In genomic region chr10:97412891-97413304, GRCh38 we compare ENCODE assay signal across 10 cellular contexts. TPM values are rescaled to one million over a fixed set of nuclear protein-coding genes. Genes with fewer than 3 reads are reported as not detected.
DNase-seq lines count a peak whose midpoint lies in the region; ATAC-seq, FAIRE-seq and TF ChIP-seq lines count a peak whose summit lies in the region.
"Had no signal": no experiment of that assay in that cellular context is flagged by ENCODE, and none has a peak within 500 bp of the region (broad histone marks: within the 10 kb centered on the region; RNA-seq: fewer than 3 reads in every experiment).

No MANE protein-coding gene starts in this region.

- peak overlapping the region; percentile 97 for H3K27ac ChIP-seq in MM.1S (ENCODE audit: low read length)

- H3K79me2 ChIP-seq in MM.1S (ENCODE audit: low read length), result no peaks in the 10 kb centered on the region
- H3K79me2 ChIP-seq: parathyroid adenoma had no signal

- peak; percentile 31 for FAIRE-seq in GM18507 (lab: Jason Lieb, UNC)

- H2AFZ ChIP-seq in MM.1S (ENCODE audit: low read length), result peak overlapping the region; percentile 98

- H3K27ac Mint-ChIP-seq in activated naive CD8-positive, alpha-beta T cell treated with anti-CD3 and anti-CD28 coated beads for 36 hours, result peak overlapping the region; percentile 73
- H3K27ac Mint-ChIP-seq in progenitor cell of endocrine pancreas, result peak overlapping the region; percentile 30

- H3K36me3 ChIP-seq in MM.1S (replicated peaks; ENCODE audit: insufficient read depth, low read length), result no peaks in the 10 kb centered on the region

- peaks cover 45% of the 10 kb centered on the region for H3K4me1 Mint-ChIP-seq in activated naive CD8-positive, alpha-beta T cell treated with anti-CD3 and anti-CD28 coated beads for 36 hours
- H3K4me1 Mint-ChIP-seq in progenitor cell of endocrine pancreas (ENCODE audit: low read depth), result peaks cover 22% of the 10 kb centered on the region

- peaks cover 10% of the 10 kb centered on the region for H3K36me3 Mint-ChIP-seq in activated naive CD8-positive, alpha-beta T cell treated with anti-CD3 and anti-CD28 coated beads for 36 hours
- H3K36me3 Mint-ChIP-seq in progenitor cell of endocrine pancreas (ENCODE audit: insufficient read depth), result no peaks in the 10 kb centered on the region

- H3K27me3 ChIP-seq in MM.1S (replicated peaks; ENCODE audit: insufficient read depth, low read length), result no peaks in the 10 kb centered on the region

- H4K20me1 ChIP-seq in MM.1S (ENCODE audit: insufficient read depth, low read length), result no peaks in the 10 kb centered on the region

- H3K4me3 ChIP-seq in MM.1S (ENCODE audit: low read length), result no peak overlapping the region

- no peaks in the 10 kb centered on the region for H3K9me2 ChIP-seq in MM.1S (replicated peaks; ENCODE audit: insufficient read depth, low read length)

- DNase-seq in GM18507 (ENCODE audit: extremely low spot score, insufficient read length, low read depth) (no peak), MM.1S (peak; percentile 84), progenitor cell of endocrine pancreas (ENCODE audit: low spot score, unreplicated experiment) (no peak), NCI-H1436 (lab: John Stamatoyannopoulos, UW) (no peak), activated gamma-delta T cell (lab: John Stamatoyannopoulos, UW) (no peak), SK-N-DZ (ENCODE audit: low spot score) (no peak)
- peak; percentile 66 for DNase-seq in activated naive CD8-positive, alpha-beta T cell treated with anti-CD3 and anti-CD28 coated beads for 36 hours
- DNase-seq: substantia nigra had no signal

- peaks cover 19% of the 10 kb centered on the region for H3K4me1 ChIP-seq in MM.1S (ENCODE audit: low read length)

- no peaks in the 10 kb centered on the region for H3K27me3 Mint-ChIP-seq in activated naive CD8-positive, alpha-beta T cell treated with anti-CD3 and anti-CD28 coated beads for 36 hours
- no peaks in the 10 kb centered on the region for H3K27me3 Mint-ChIP-seq in progenitor cell of endocrine pancreas

- peak overlapping the region; percentile 63 for H3K9ac ChIP-seq in MM.1S (ENCODE audit: low read length)
- H3K9ac ChIP-seq: parathyroid adenoma had no signal

- H3K4me3 Mint-ChIP-seq in activated naive CD8-positive, alpha-beta T cell treated with anti-CD3 and anti-CD28 coated beads for 36 hours, result peak overlapping the region; percentile 5
- no peak overlapping the region for H3K4me3 Mint-ChIP-seq in progenitor cell of endocrine pancreas (ENCODE audit: low read depth)

- H3K4me2 ChIP-seq in MM.1S (ENCODE audit: low read depth, low read length), result peak overlapping the region; percentile 80

- peaks cover 21% of the 10 kb centered on the region for H3F3A ChIP-seq in MM.1S (ENCODE audit: insufficient read depth, low read length)

- H3K9me3 ChIP-seq in MM.1S (replicated peaks; ENCODE audit: insufficient read depth, low read length), result no peaks in the 10 kb centered on the region

- TF ChIP-seq CTCF in MM.1S (IDR thresholded peaks at IDR 0.05; ENCODE audit: low read length) (no peak), progenitor cell of endocrine pancreas (IDR thresholded peaks at IDR 0.05; ENCODE audit: unreplicated experiment) (no peak)

- no peak for ATAC-seq in GM21576 (IDR thresholded peaks at IDR 0.05; ENCODE audit: unreplicated experiment)

- H3K9me3 Mint-ChIP-seq in activated naive CD8-positive, alpha-beta T cell treated with anti-CD3 and anti-CD28 coated beads for 36 hours, result no peaks in the 10 kb centered on the region
- no peaks in the 10 kb centered on the region for H3K9me3 Mint-ChIP-seq in progenitor cell of endocrine pancreas (ENCODE audit: low read depth)

RNA-seq across cellular contexts. Expression of gene RRP12, which starts 11.8 kb away (rescaled TPM):
- 10 to 100 TPM; 82.2 to 88.4 TPM for total RNA-seq in activated naive CD8-positive, alpha-beta T cell treated with anti-CD3 and anti-CD28 coated beads for 36 hours
- total RNA-seq in progenitor cell of endocrine pancreas, result 33.5 and 36.6 TPM in 2 replicates
- polyA plus RNA-seq in SK-N-DZ (2014; cell fraction: cytosol; rRNA removed), result 29.5 and 32.1 TPM in 2 replicates
- 55.4 and 56.7 TPM in 2 replicates for polyA plus RNA-seq in SK-N-DZ (2014; cell fraction: nucleus; rRNA removed)

RNA-seq across cellular contexts. Expression of gene PGAM1, which starts 13.1 kb away (rescaled TPM):
- 100 to 1,000 TPM; 933 to 982 TPM for total RNA-seq in activated naive CD8-positive, alpha-beta T cell treated with anti-CD3 and anti-CD28 coated beads for 36 hours
- 130 and 137 TPM in 2 replicates for total RNA-seq in progenitor cell of endocrine pancreas
- polyA plus RNA-seq in SK-N-DZ (2014; cell fraction: cytosol; rRNA removed), result 558 and 589 TPM in 2 replicates
- 213 and 240 TPM in 2 replicates for polyA plus RNA-seq in SK-N-DZ (2014; cell fraction: nucleus; rRNA removed)

RNA-seq across cellular contexts. Expression of gene EXOSC1, which starts 32.9 kb away (rescaled TPM):
- 10 to 100 TPM; 48.4 to 53.7 TPM for total RNA-seq in activated naive CD8-positive, alpha-beta T cell treated with anti-CD3 and anti-CD28 coated beads for 36 hours
- total RNA-seq in progenitor cell of endocrine pancreas, result 38.0 and 41.5 TPM in 2 replicates
- 66.2 and 70.8 TPM in 2 replicates for polyA plus RNA-seq in SK-N-DZ (2014; cell fraction: cytosol; rRNA removed)
- 44.4 and 56.4 TPM in 2 replicates for polyA plus RNA-seq in SK-N-DZ (2014; cell fraction: nucleus; rRNA removed)

RNA-seq across cellular contexts. Expression of gene ZDHHC16, which starts 33.1 kb away (rescaled TPM):
- total RNA-seq in activated naive CD8-positive, alpha-beta T cell treated with anti-CD3 and anti-CD28 coated beads for 36 hours, result 10 to 100 TPM; 37.5 to 42.2 TPM
- total RNA-seq in progenitor cell of endocrine pancreas, result 59.6 and 64.9 TPM in 2 replicates
- polyA plus RNA-seq in SK-N-DZ (2014; cell fraction: cytosol; rRNA removed), result 55.2 and 57.1 TPM in 2 replicates
- 72.9 and 78.9 TPM in 2 replicates for polyA plus RNA-seq in SK-N-DZ (2014; cell fraction: nucleus; rRNA removed)

Comparison
In these comparisons a context has a peak if more than half of its experiments do, and no peak if none do; other contexts are left out.
1. DNase-seq: peak in MM.1S (single experiment) and activated naive CD8-positive, alpha-beta T cell treated with anti-CD3 and anti-CD28 coated beads for 36 hours (single experiment); none in GM18507 (single experiment), progenitor cell of endocrine pancreas (single experiment), NCI-H1436 (single experiment), activated gamma-delta T cell (single experiment) and SK-N-DZ (single experiment).